In the genomic region with DNA sequence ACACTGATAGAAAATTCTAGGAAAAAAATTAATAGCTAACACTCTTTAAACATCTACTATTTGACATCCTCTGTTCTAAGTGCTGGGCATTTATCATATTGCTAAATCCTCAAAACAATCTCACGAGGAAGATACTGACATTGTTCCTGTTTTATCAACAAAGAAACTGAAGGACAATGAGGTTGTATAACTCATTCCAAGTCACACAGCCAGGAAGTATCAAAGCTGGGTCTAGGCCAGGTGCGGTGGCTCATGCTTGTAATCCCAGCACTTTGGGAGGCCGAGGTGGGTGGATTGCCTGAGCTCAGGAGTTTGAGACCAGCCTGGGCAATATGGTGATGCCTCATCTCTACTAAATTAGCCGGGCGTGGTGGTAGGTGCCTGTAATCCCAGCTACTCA, we compare ENCODE assay signal across 15 cellular contexts. TPM values are rescaled to one million over a fixed set of nuclear protein-coding genes. Genes with fewer than 3 reads are reported as not detected.
A peak's percentile ranks its signal among the peaks of the same experiment; 100 is the strongest.
DNase-seq lines count a peak whose midpoint lies in the region; ATAC-seq and TF ChIP-seq lines count a peak whose summit lies in the region.
"Had no signal": no experiment of that assay in that cellular context is flagged by ENCODE, and none has a peak within 500 bp of the region (broad histone marks: within the 10 kb centered on the region; RNA-seq: fewer than 3 reads in every experiment).

No MANE protein-coding gene starts in this region.

- peaks cover 74% of the 10 kb centered on the region for H3K4me1 Mint-ChIP-seq in stimulated activated naive CD8-positive, alpha-beta T cell treated with anti-CD3 and anti-CD28 coated beads, Interleukin-15, Interleukin-2, amounts not matched to agents 100 ng/mL and 50 ng/mL, for 24 hours (ENCODE audit: low read depth)
- H3K4me1 Mint-ChIP-seq in T-helper 17 cell (peaks cover 41% of the 10 kb centered on the region), WTC11 (peaks cover 39% of the 10 kb centered on the region)

- ATAC-seq in stimulated activated naive CD8-positive, alpha-beta T cell treated with anti-CD3 and anti-CD28 coated beads, Interleukin-15, Interleukin-2, amounts not matched to agents 100 U/mL and 50 U/mL, for 24 hours = no peak
- ATAC-seq in T-helper 17 cell = no peak
- ATAC-seq in GM21717 (IDR thresholded peaks at IDR 0.05; ENCODE audit: unreplicated experiment) = no peak
- ATAC-seq in WTC11 = no peak

- H3K4me3 Mint-ChIP-seq in stimulated activated naive CD8-positive, alpha-beta T cell treated with anti-CD3 and anti-CD28 coated beads, Interleukin-15, Interleukin-2, amounts not matched to agents 100 ng/mL and 50 ng/mL, for 24 hours = no peak overlapping the region
- H3K4me3 Mint-ChIP-seq in T-helper 17 cell (peak overlapping the region; percentile 26), WTC11 (no peak overlapping the region)

- peaks cover 8% of the 10 kb centered on the region for H3K9me3 Mint-ChIP-seq in stimulated activated naive CD8-positive, alpha-beta T cell treated with anti-CD3 and anti-CD28 coated beads, Interleukin-15, Interleukin-2, amounts not matched to agents 100 ng/mL and 50 ng/mL, for 24 hours
- peaks cover 6% of the 10 kb centered on the region for H3K9me3 Mint-ChIP-seq in WTC11

- peaks cover under 1% of the 10 kb centered on the region for H3K27me3 Mint-ChIP-seq in stimulated activated naive CD8-positive, alpha-beta T cell treated with anti-CD3 and anti-CD28 coated beads, Interleukin-15, Interleukin-2, amounts not matched to agents 100 ng/mL and 50 ng/mL, for 24 hours
- no peaks in the 10 kb centered on the region for H3K27me3 Mint-ChIP-seq in T-helper 17 cell
- no peaks in the 10 kb centered on the region for H3K27me3 Mint-ChIP-seq in WTC11 (ENCODE audit: low read depth)

- no peaks in the 10 kb centered on the region for H3K9me3 ChIP-seq in T-helper 17 cell (ENCODE audit: control insufficient read depth, low read length, poor library complexity, severe bottlenecking)
- H3K9me3 ChIP-seq: BE2C had no signal

- no peak overlapping the region for H3K4me3 ChIP-seq in fibroblast of mammary gland (ENCODE audit: control insufficient read depth, low read depth, low read length)
- H3K4me3 ChIP-seq: cardiac muscle cell had no signal

- no peak for DNase-seq in stimulated activated naive CD8-positive, alpha-beta T cell treated with anti-CD3 and anti-CD28 coated beads, Interleukin-15, Interleukin-2, amounts not matched to agents 100 U/mL and 50 U/mL, for 24 hours
- DNase-seq in T-helper 17 cell = no peak
- peak; percentile 26 for DNase-seq in fibroblast of mammary gland (ENCODE audit: low read depth)
- no peak for DNase-seq in DMS153 treated with DMSO at 0.1 percent for 48 hours (lab: John Stamatoyannopoulos, UW; ENCODE audit: unreplicated experiment)
- no peak for DNase-seq in WTC11 (ENCODE audit: low spot score)
- DNase-seq: activated gamma-delta T cell treated with Interleukin-2 at 50 U/mL for 16 hours; BE2C; Karpas-422; kidney; NCI-H1930; NCI-H526; stimulated activated CD4-positive, alpha-beta T cell treated with anti-CD3 and anti-CD28 coated beads, Interleukin-12 subunit alpha, Interleukin-12 subunit beta, amount 100 ng/mL, for 4 hours had no signal

- no peak for TF ChIP-seq CTCF in fibroblast of mammary gland (conservative IDR thresholded peaks at IDR 0.05; ENCODE audit: control insufficient read depth, insufficient read depth, low read depth, low read length)
- TF ChIP-seq CTCF in WTC11 (IDR thresholded peaks at IDR 0.05) = no peak

- POLR2A ChIA-PET in WTC11 (lab: Charles Lee) = interaction anchor here (0.6 kb wide), 2 partner anchors 23 to 126 kb away, joined by 3 to 4 read pairs; no protein-coding TSS in a partner anchor

- H3K36me3 Mint-ChIP-seq in stimulated activated naive CD8-positive, alpha-beta T cell treated with anti-CD3 and anti-CD28 coated beads, Interleukin-15, Interleukin-2, amounts not matched to agents 100 ng/mL and 50 ng/mL, for 24 hours (ENCODE audit: low read depth) = no peaks in the 10 kb centered on the region
- H3K36me3 Mint-ChIP-seq in T-helper 17 cell (ENCODE audit: low read depth) (no peaks in the 10 kb centered on the region), WTC11 (peaks cover 4% of the 10 kb centered on the region; the same call in 1 of the 2 replicates)

- CTCF ChIA-PET in WTC11 (lab: Charles Lee) = no interaction called here

- H3K27ac Mint-ChIP-seq in stimulated activated naive CD8-positive, alpha-beta T cell treated with anti-CD3 and anti-CD28 coated beads, Interleukin-15, Interleukin-2, amounts not matched to agents 100 ng/mL and 50 ng/mL, for 24 hours = peak overlapping the region; percentile 31
- peak overlapping the region; percentile 84 for H3K27ac Mint-ChIP-seq in T-helper 17 cell
- H3K27ac Mint-ChIP-seq in WTC11 = no peak overlapping the region

TF ChIP-seq in WTC11, 78 proteins besides CTCF, POLR2A, EP300 and RAD21 (continues in another document):
- TF ChIP-seq SMAD4 (CRISPR knock-in tag; IDR thresholded peaks at IDR 0.05) = no peak
- TF ChIP-seq, protein P1, sequence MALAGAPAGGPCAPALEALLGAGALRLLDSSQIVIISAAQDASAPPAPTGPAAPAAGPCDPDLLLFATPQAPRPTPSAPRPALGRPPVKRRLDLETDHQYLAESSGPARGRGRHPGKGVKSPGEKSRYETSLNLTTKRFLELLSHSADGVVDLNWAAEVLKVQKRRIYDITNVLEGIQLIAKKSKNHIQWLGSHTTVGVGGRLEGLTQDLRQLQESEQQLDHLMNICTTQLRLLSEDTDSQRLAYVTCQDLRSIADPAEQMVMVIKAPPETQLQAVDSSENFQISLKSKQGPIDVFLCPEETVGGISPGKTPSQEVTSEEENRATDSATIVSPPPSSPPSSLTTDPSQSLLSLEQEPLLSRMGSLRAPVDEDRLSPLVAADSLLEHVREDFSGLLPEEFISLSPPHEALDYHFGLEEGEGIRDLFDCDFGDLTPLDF (CRISPR knock-in tag; IDR thresholded peaks at IDR 0.05) = no peak
- no peak for TF ChIP-seq KAT7 (CRISPR knock-in tag; IDR thresholded peaks at IDR 0.05; ENCODE audit: borderline replicate concordance)
- TF ChIP-seq, protein P2, sequence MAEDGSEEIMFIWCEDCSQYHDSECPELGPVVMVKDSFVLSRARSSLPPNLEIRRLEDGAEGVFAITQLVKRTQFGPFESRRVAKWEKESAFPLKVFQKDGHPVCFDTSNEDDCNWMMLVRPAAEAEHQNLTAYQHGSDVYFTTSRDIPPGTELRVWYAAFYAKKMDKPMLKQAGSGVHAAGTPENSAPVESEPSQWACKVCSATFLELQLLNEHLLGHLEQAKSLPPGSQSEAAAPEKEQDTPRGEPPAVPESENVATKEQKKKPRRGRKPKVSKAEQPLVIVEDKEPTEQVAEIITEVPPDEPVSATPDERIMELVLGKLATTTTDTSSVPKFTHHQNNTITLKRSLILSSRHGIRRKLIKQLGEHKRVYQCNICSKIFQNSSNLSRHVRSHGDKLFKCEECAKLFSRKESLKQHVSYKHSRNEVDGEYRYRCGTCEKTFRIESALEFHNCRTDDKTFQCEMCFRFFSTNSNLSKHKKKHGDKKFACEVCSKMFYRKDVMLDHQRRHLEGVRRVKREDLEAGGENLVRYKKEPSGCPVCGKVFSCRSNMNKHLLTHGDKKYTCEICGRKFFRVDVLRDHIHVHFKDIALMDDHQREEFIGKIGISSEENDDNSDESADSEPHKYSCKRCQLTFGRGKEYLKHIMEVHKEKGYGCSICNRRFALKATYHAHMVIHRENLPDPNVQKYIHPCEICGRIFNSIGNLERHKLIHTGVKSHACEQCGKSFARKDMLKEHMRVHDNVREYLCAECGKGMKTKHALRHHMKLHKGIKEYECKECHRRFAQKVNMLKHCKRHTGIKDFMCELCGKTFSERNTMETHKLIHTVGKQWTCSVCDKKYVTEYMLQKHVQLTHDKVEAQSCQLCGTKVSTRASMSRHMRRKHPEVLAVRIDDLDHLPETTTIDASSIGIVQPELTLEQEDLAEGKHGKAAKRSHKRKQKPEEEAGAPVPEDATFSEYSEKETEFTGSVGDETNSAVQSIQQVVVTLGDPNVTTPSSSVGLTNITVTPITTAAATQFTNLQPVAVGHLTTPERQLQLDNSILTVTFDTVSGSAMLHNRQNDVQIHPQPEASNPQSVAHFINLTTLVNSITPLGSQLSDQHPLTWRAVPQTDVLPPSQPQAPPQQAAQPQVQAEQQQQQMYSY (CRISPR knock-in tag; IDR thresholded peaks at IDR 0.05) = no peak
- no peak for TF ChIP-seq OVOL2 (CRISPR knock-in tag; IDR thresholded peaks at IDR 0.05; ENCODE audit: borderline replicate concordance)
- TF ChIP-seq, protein P3, sequence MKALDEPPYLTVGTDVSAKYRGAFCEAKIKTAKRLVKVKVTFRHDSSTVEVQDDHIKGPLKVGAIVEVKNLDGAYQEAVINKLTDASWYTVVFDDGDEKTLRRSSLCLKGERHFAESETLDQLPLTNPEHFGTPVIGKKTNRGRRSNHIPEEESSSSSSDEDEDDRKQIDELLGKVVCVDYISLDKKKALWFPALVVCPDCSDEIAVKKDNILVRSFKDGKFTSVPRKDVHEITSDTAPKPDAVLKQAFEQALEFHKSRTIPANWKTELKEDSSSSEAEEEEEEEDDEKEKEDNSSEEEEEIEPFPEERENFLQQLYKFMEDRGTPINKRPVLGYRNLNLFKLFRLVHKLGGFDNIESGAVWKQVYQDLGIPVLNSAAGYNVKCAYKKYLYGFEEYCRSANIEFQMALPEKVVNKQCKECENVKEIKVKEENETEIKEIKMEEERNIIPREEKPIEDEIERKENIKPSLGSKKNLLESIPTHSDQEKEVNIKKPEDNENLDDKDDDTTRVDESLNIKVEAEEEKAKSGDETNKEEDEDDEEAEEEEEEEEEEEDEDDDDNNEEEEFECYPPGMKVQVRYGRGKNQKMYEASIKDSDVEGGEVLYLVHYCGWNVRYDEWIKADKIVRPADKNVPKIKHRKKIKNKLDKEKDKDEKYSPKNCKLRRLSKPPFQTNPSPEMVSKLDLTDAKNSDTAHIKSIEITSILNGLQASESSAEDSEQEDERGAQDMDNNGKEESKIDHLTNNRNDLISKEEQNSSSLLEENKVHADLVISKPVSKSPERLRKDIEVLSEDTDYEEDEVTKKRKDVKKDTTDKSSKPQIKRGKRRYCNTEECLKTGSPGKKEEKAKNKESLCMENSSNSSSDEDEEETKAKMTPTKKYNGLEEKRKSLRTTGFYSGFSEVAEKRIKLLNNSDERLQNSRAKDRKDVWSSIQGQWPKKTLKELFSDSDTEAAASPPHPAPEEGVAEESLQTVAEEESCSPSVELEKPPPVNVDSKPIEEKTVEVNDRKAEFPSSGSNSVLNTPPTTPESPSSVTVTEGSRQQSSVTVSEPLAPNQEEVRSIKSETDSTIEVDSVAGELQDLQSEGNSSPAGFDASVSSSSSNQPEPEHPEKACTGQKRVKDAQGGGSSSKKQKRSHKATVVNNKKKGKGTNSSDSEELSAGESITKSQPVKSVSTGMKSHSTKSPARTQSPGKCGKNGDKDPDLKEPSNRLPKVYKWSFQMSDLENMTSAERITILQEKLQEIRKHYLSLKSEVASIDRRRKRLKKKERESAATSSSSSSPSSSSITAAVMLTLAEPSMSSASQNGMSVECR (CRISPR knock-in tag; IDR thresholded peaks at IDR 0.05; ENCODE audit: borderline replicate concordance) = no peak

RNA-seq across cellular contexts. Expression of a gene that starts 51.6 kb away (rescaled TPM):
- total RNA-seq in T-helper 17 cell (1 to 10 TPM in 1 of 2 donors, under 1 TPM in 1; 0.57 to 1.5 TPM), WTC11 (2021) (0.27 to 0.71 TPM (median 0.52 TPM) in 3 replicates)
- total RNA-seq: cardiac muscle cell had no signal
